In the genomic region with DNA sequence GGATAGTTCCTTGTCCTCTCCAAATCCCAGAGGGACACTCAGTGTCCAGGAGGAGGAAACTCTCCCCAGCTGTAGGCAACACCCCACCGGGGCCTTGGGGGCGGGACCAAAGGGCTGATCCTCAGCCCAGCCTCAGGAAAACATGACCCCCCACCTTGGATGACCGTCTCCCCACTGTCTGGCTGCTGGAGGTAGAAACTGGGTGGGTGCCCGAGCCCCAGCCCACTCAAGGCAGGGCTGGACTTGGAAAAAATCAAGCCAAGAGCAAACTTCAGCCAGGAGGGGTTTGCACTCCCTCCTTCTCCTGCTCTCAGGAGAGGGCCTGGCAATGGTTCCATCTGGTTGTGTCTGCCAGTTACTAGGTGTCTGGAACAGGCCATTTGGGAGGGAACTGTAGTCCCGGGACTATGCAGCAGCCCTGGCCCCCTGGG, we compare ENCODE assay signal across 1 cellular context.
TF ChIP-seq lines count a peak whose summit lies in the region.

No MANE protein-coding gene starts in this region.

TF ChIP-seq in IMR-90, 13 proteins besides CTCF, POLR2A, EP300 and RAD21:
- TF ChIP-seq RFX5 (IDR thresholded peaks at IDR 0.05; ENCODE audit: low read depth, low read length) (no peak), NFE2L2 (IDR thresholded peaks at IDR 0.05; ENCODE audit: low read depth, low read length) (no peak), MXI1 (IDR thresholded peaks at IDR 0.05; ENCODE audit: borderline replicate concordance, low read depth, low read length) (no peak), CEBPB (IDR thresholded peaks at IDR 0.05; ENCODE audit: low read depth, low read length) (no peak), FOS (IDR thresholded peaks at IDR 0.05; ENCODE audit: low read depth, low read length) (no peak), CHD1 (IDR thresholded peaks at IDR 0.05; ENCODE audit: low read depth, low read length) (no peak), MAZ (IDR thresholded peaks at IDR 0.05; ENCODE audit: borderline replicate concordance, low read depth, low read length) (no peak), BHLHE40 (IDR thresholded peaks at IDR 0.05; ENCODE audit: low read depth, low read length) (no peak), MAFK (IDR thresholded peaks at IDR 0.05; ENCODE audit: low read depth, low read length) (no peak)
- TF ChIP-seq, protein P1, sequence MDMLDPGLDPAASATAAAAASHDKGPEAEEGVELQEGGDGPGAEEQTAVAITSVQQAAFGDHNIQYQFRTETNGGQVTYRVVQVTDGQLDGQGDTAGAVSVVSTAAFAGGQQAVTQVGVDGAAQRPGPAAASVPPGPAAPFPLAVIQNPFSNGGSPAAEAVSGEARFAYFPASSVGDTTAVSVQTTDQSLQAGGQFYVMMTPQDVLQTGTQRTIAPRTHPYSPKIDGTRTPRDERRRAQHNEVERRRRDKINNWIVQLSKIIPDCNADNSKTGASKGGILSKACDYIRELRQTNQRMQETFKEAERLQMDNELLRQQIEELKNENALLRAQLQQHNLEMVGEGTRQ (IDR thresholded peaks at IDR 0.05; ENCODE audit: low read depth, low read length): no peak
- TF ChIP-seq, protein P2, sequence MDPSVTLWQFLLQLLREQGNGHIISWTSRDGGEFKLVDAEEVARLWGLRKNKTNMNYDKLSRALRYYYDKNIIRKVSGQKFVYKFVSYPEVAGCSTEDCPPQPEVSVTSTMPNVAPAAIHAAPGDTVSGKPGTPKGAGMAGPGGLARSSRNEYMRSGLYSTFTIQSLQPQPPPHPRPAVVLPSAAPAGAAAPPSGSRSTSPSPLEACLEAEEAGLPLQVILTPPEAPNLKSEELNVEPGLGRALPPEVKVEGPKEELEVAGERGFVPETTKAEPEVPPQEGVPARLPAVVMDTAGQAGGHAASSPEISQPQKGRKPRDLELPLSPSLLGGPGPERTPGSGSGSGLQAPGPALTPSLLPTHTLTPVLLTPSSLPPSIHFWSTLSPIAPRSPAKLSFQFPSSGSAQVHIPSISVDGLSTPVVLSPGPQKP (IDR thresholded peaks at IDR 0.05; ENCODE audit: borderline replicate concordance, low read depth, low read length): no peak
